In genomic region chr1:48665743-48666142, GRCh38 we compare ENCODE assay signal across 25 cellular contexts.
DNase-seq lines count a peak whose midpoint lies in the region; ATAC-seq, FAIRE-seq and TF ChIP-seq lines count a peak whose summit lies in the region.
"Had no signal": no experiment of that assay in that cellular context is flagged by ENCODE, and none has a peak within 500 bp of the region (broad histone marks: within the 10 kb centered on the region; RNA-seq: fewer than 3 reads in every experiment).

No MANE protein-coding gene starts in this region.

- H3K27ac ChIP-seq in HepG2 (ENCODE audit: extremely low read length, insufficient read depth, low read length) (no peak overlapping the region), right lobe of liver (no peak overlapping the region)
- H3K27ac ChIP-seq: 22Rv1; BLaER1 treated with 17β-estradiol and CSF1 and Interleukin-3, amounts not matched to agents 10 nM and 100 nM; GM23248 had no signal

- H3K4me3 ChIP-seq in HepG2 (replicated peaks in 1 of 3; ENCODE audit: insufficient read depth in 1 of 3, low read depth in 2 of 3, low read length in 3 of 3) (no peak overlapping the region), right lobe of liver (no peak overlapping the region)
- H3K4me3 ChIP-seq: BLaER1 treated with 17β-estradiol and CSF1 and Interleukin-3, amounts not matched to agents 10 nM and 100 nM; GM12878; GM23248 had no signal

- no peak for FAIRE-seq in HepG2 (lab: Jason Lieb, UNC)
- FAIRE-seq: A204.1, D721Med, GM12878, GM19239 had no signal

- ATAC-seq in HepG2 (no peak), right lobe of liver (no peak), HG03469 (IDR thresholded peaks at IDR 0.05; ENCODE audit: unreplicated experiment) (no peak)
- ATAC-seq: GM12878, HCT116 had no signal

- no peak overlapping the region for H2AFZ ChIP-seq in HepG2 (ENCODE audit: low read length)
- H2AFZ ChIP-seq: GM23248 had no signal

- H3K9me3 ChIP-seq in HepG2 (ENCODE audit: low read length) (no peaks in the 10 kb centered on the region), right lobe of liver (no peaks in the 10 kb centered on the region)
- H3K9me3 ChIP-seq: BE2C; BLaER1 treated with 17β-estradiol and CSF1 and Interleukin-3, amounts not matched to agents 10 nM and 100 nM had no signal

- no TSS peak for BruUV-seq in HepG2 (replicated peaks; lab: Mats Ljungman, UMichigan)

- H3K36me3 ChIP-seq in HepG2 (replicated peaks in 1 of 2; ENCODE audit: control insufficient read depth in 1 of 2, insufficient read depth in 2 of 2, low read length in 2 of 2) (no peaks in the 10 kb centered on the region), right lobe of liver (no peaks in the 10 kb centered on the region)
- H3K36me3 ChIP-seq: BE2C; BLaER1 treated with 17β-estradiol and CSF1 and Interleukin-3, amounts not matched to agents 10 nM and 100 nM had no signal

- no peak for TF ChIP-seq EP300 in HepG2 (IDR thresholded peaks at IDR 0.05; ENCODE audit: low read depth in 2 of 2, low read length in 2 of 2)
- TF ChIP-seq EP300 in HepG2 (CRISPR knock-in tag; IDR thresholded peaks at IDR 0.05; ENCODE audit: borderline replicate concordance), result no peak

- TF ChIP-seq CTCF in HepG2 (CRISPR knock-in tag; IDR thresholded peaks at IDR 0.05) (no peak), right lobe of liver (IDR thresholded peaks at IDR 0.05) (no peak)

- H3K79me2 ChIP-seq in HepG2 (ENCODE audit: insufficient read depth, low read length), result no peaks in the 10 kb centered on the region

- TF ChIP-seq POLR2A in HepG2 (IDR thresholded peaks at IDR 0.05; ENCODE audit: insufficient read depth in 1 of 2, low read depth in 2 of 2, low read length in 2 of 2) (no peak), right lobe of liver (IDR thresholded peaks at IDR 0.05) (no peak)

- H3K4me2 ChIP-seq in HepG2 (ENCODE audit: low read depth, low read length), result no peak overlapping the region
- H3K4me2 ChIP-seq: BLaER1 treated with 17β-estradiol and CSF1 and Interleukin-3, amounts not matched to agents 10 nM and 100 nM had no signal

- CTCF ChIA-PET in HepG2 (lab: Yijun Ruan, JAX; ENCODE audit: low intra/inter-chr PET ratio, low total read pairs), result no interaction called here

- WGBS in HepG2 (ENCODE audit: low lambda C conversion rate), result 12% methylated on average over 4 of the region's 4 CpGs
- 91% methylated on average over 4 of the region's 4 CpGs for WGBS in right lobe of liver (ENCODE audit: insufficient coverage, low coverage, low lambda C conversion rate, missing lambda C conversion rate)

- DNase-seq in NCI-H1105 treated with DMSO at 0.1 percent for 48 hours (lab: John Stamatoyannopoulos, UW) (peak; percentile 53), NCI-H1105 (lab: John Stamatoyannopoulos, UW) (no peak), HepG2 (ENCODE audit: low spot score) (no peak), right lobe of liver (no peak), NCI-H526 treated with DMSO at 0.1 percent for 48 hours (lab: John Stamatoyannopoulos, UW) (peak; percentile 54), NCI-H510A (lab: John Stamatoyannopoulos, UW) (no peak)
- DNase-seq: ACHN; AML-193; BE2C; CD4-positive, alpha-beta T cell; CD8-positive, alpha-beta memory T cell; DMS 273 treated with DMSO at 0.1 percent for 48 hours; DMS79; EL; GDM1; GM23248; H9 had no signal

- H3K4me1 ChIP-seq in HepG2 (ENCODE audit: insufficient read depth, low read length) (no peaks in the 10 kb centered on the region), right lobe of liver (peaks cover 0 to 17% (median 2%) of the 10 kb centered on the region in 4 donors)
- H3K4me1 ChIP-seq: BE2C had no signal

- no peaks in the 10 kb centered on the region for H3K27me3 ChIP-seq in HepG2 (ENCODE audit: control insufficient read depth in 1 of 2, insufficient read depth in 2 of 2, low read length in 2 of 2)
- no peaks in the 10 kb centered on the region for H3K27me3 ChIP-seq in right lobe of liver
- H3K27me3 ChIP-seq: BE2C; BLaER1 treated with 17β-estradiol and CSF1 and Interleukin-3, amounts not matched to agents 10 nM and 100 nM had no signal

- no peaks in the 10 kb centered on the region for H4K20me1 ChIP-seq in HepG2 (ENCODE audit: insufficient read depth, low read length)
- H4K20me1 ChIP-seq: BLaER1 treated with 17β-estradiol and CSF1 and Interleukin-3, amounts not matched to agents 10 nM and 100 nM had no signal

- in situ Hi-C loops in HepG2 (cut with HindIII; ENCODE audit: extremely low pct_ligation_motif_present, low pct_unique_long_range_greater_than_20kb), result no loop called here

- H3K9ac ChIP-seq in HepG2 (ENCODE audit: insufficient read depth, low read depth, low read length), result no peak overlapping the region
- H3K9ac ChIP-seq: BLaER1 treated with 17β-estradiol and CSF1 and Interleukin-3, amounts not matched to agents 10 nM and 100 nM; GM23248 had no signal

- POLR2A ChIA-PET in HepG2 (lab: Yijun Ruan, JAX), result no interaction called here

- intact Hi-C loops in HepG2 (cut with micrococcal nuclease; ENCODE audit: unreplicated experiment), result no loop called here
- intact Hi-C loops in right lobe of liver (cut with DNase I), result no loop called here

- no peak for TF ChIP-seq RAD21 in HepG2 (CRISPR knock-in tag; IDR thresholded peaks at IDR 0.05)

TF ChIP-seq in HepG2, 621 proteins besides CTCF, POLR2A, EP300 and RAD21:
- TF ChIP-seq MAFK (conservative IDR thresholded peaks at IDR 0.05 in 1 of 2, IDR thresholded peaks at IDR 0.05 in 1 of 2; ENCODE audit: low read length in 2 of 2) (peak; percentile 56 to 73), ZBTB34 (CRISPR knock-in tag; IDR thresholded peaks at IDR 0.05) (no peak), MAFF (IDR thresholded peaks at IDR 0.05; ENCODE audit: low read depth, low read length) (0 out of 2 replicates have a peak, but pooled peaks have one; percentile 27)
TF ChIP-seq in HepG2: peak in this region for 2.

Comparison
In these comparisons a context has a peak if more than half of its experiments do, and no peak if none do; other contexts are left out.
1. DNase-seq: peak in NCI-H1105 treated with DMSO at 0.1 percent for 48 hours (single experiment) and NCI-H526 treated with DMSO at 0.1 percent for 48 hours (single experiment); none in NCI-H1105 (single experiment), HepG2 (single experiment), right lobe of liver (0 of 3) and NCI-H510A (single experiment).